In the genomic region with DNA sequence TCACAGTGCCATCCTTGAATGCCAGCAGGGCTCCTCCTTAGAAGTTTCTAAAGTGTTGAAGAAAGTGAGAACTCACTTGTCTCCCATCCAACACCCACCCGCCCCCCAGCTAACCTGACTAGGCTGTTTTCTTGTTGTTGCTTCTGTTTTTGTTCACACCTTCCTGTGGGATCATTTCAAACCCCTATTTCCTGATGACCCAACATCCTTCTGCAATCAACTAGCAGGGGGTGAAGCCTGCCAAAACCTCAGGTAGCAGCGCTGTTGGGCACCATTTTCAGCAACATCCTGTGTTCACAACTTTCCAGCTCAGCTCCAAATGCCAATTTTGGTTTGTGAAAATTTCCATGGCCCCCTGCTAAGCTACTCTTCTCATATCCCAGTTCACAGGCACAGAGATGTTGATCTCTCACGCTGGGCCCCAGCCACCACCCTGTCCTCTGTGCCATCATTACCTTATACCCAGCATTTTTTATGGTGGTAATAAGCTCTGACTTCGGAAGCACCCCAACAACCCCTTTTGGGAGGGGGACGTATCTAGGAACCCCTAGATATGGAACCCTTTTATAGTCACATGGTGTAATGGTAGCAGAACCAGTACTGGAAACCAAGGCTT, we compare ENCODE assay signal across 28 cellular contexts.
"Had no signal": no experiment of that assay in that cellular context is flagged by ENCODE, and none has a peak within 500 bp of the region (broad histone marks: within the 10 kb centered on the region; RNA-seq: fewer than 3 reads in every experiment).

No MANE protein-coding gene starts in this region.

- H3K4me3 ChIP-seq: cardiac muscle cell, MG63, SJSA1 had no signal

- H3K36me3 Mint-ChIP-seq: activated naive CD8-positive, alpha-beta T cell had no signal

- H3K36me3 ChIP-seq: brain microvascular endothelial cell, cardiac muscle cell, MG63, SJSA1 had no signal

- H3K27ac ChIP-seq: brain microvascular endothelial cell, cardiac muscle cell, SJSA1 had no signal

- ATAC-seq: SK-N-SH treated with all-trans-retinoic acid at 6 μM for 48 hours had no signal

- H3K4me1 ChIP-seq: SJSA1 had no signal

- DNase-seq: activated CD4-positive, alpha-beta T cell treated with anti-CD3 and anti-CD28 coated beads for 48 hours; activated CD4-positive, alpha-beta T cell treated with anti-CD3 and anti-CD28 coated beads, Interleukin-2, amount 50 U/mL, for 4 hours; activated CD4-positive, CD25-positive, alpha-beta regulatory T cell treated with anti-CD3 and anti-CD28 coated beads, Interleukin-2, amount 50 U/mL, for 72 hours; activated effector memory CD4-positive, alpha-beta T cell treated with Interleukin-2 at 50 U/mL for 16 hours; activated naive CD4-positive, alpha-beta T cell; activated T-cell treated with anti-CD3 and anti-CD28 coated beads, Interleukin-2, amount 50 U/mL, for 24 hours; amygdala; brain microvascular endothelial cell; cerebellar nuclear complex; MG63; MV-4-11; NCI-H1092 treated with DMSO at 0.1 percent for 48 hours; NCI-H1417 treated with DMSO at 0.1 percent for 48 hours; NCI-H1694; NCI-H2029; NCI-H2107; NCI-H2171 treated with DMSO at 0.1 percent for 48 hours; NCI-H345; NCI-H510A; NCI-H526 treated with DMSO at 0.1 percent for 48 hours; NCI-H82; SHP77; SW 1271 had no signal

- H3K4me3 Mint-ChIP-seq: activated naive CD8-positive, alpha-beta T cell; activated T-cell treated with anti-CD3 and anti-CD28 coated beads, Interleukin-2, amount 50 U/mL, for 24 hours; activated T-helper 1 cell treated with anti-CD3 and anti-CD28 coated beads, Interleukin-12 subunit alpha, Interleukin-12 subunit beta, Interleukin-2, Interleukin-4 antibody, amounts not matched to agents 30 ng/mL and 10 ng/mL and 1 ng/mL, durations not matched to agents 14 hours and 24 hours and 36 hours had no signal

- H3K27me3 Mint-ChIP-seq: activated naive CD8-positive, alpha-beta T cell; activated T-cell treated with anti-CD3 and anti-CD28 coated beads, Interleukin-2, amount 50 U/mL, for 24 hours had no signal

- H3K27me3 ChIP-seq: cardiac muscle cell, SJSA1 had no signal

- H3K27ac Mint-ChIP-seq: activated naive CD8-positive, alpha-beta T cell; activated T-helper 1 cell treated with anti-CD3 and anti-CD28 coated beads, Interleukin-12 subunit alpha, Interleukin-12 subunit beta, Interleukin-2, Interleukin-4 antibody, amounts not matched to agents 30 ng/mL and 10 ng/mL and 1 ng/mL, durations not matched to agents 14 hours and 24 hours and 36 hours had no signal

- H3K9me3 ChIP-seq: MG63, SJSA1 had no signal
